Comparison of ENCODE assay signal across 8 cellular contexts in the genomic region with DNA sequence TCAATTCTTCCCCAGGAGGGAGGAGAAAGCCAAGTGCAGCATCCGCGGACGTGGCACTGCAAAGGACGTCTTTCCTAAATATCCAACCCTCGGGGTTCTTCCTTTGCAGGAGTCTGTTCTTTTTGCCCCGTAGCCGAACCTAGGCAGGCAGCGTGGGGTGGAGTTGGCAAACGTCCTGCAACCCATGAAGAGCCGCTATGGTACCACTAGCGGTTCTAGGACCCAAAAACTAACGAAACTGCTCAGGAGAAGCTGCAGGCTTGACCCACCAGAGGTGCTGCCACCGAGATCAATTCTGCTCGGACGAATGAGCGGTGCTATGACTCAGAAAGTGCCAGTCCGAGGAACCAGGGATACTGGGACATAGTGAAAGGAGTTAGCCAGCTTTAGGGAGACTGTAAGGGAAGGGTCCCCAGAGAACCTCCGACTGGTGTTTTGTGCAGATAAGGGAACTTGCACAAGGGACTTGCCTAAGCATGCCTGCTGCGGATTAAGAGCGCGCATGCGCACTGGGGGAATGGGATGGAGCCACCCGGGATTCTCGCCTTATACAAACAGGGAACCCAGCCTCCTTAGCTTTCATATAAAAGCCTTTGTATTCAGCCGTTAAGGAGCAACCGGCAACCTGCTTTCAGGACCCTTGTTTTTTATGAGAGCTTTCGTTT. TPM values are rescaled to one million over a fixed set of nuclear protein-coding genes. Genes with fewer than 3 reads are reported as not detected.
DNase-seq lines count a peak whose midpoint lies in the region; ATAC-seq and TF ChIP-seq lines count a peak whose summit lies in the region.

No MANE protein-coding gene starts in this region.

- peak overlapping the region; percentile 69 for H3K4me3 ChIP-seq in AG10803 (ENCODE audit: low read length)

- peak; percentile 92 for DNase-seq in AG10803 (ENCODE audit: low read depth)
- peak; percentile 15 for DNase-seq in HT1080 (ENCODE audit: low read depth)
- peak; percentile 94 for DNase-seq in NOMO-1 treated with dmso at 0.1 percent for 144 hours (lab: John Stamatoyannopoulos, UW; ENCODE audit: unreplicated experiment)
- DNase-seq in activated CD8-positive, alpha-beta memory T cell treated with anti-CD3 and anti-CD28 coated beads, Interleukin-2, amount 50 U/mL, for 1 hour (ENCODE audit: extremely low read depth), result peak; percentile 45
- peak; percentile 66 for DNase-seq in epidermal melanocyte (ENCODE audit: insufficient read length, low spot score)
- DNase-seq in middle frontal gyrus (ENCODE audit: extremely low spot score, low spot score), result peak; percentile 57
- DNase-seq in stimulated activated CD8-positive, alpha-beta memory T cell treated with anti-CD3 and anti-CD28 coated beads, Interleukin-4, amount 100 ng/mL, for 24 hours (ENCODE audit: low read depth), result peak; percentile 67

- peak; percentile 26 for TF ChIP-seq CTCF in AG10803 (conservative IDR thresholded peaks at IDR 0.05; ENCODE audit: low read length)

- peak; percentile 24 for ATAC-seq in GM19452 (IDR thresholded peaks at IDR 0.05; ENCODE audit: unreplicated experiment)

RNA-seq across cellular contexts. Expression of a gene that starts 32.7 kb away (rescaled TPM):
- total RNA-seq in HT1080 (2014; rRNA removed; shearing (Covaris generic)), result 0.23 and 0.59 TPM in 2 replicates
- polyA plus RNA-seq in HT1080 (2015; cell fraction: cytosol; rRNA removed), result 0.15 and 0.24 TPM in 2 replicates
- 0.78 and 1.9 TPM in 2 replicates for polyA plus RNA-seq in HT1080 (2015; cell fraction: nucleus; rRNA removed)

Comparison
In these comparisons a context has a peak if more than half of its experiments do, and no peak if none do; other contexts are left out.
1. Peak in every context shown above with its lines: DNase-seq, ATAC-seq and H3K4me3 ChIP-seq.
2. DNase-seq: peak in every context shown above with its lines; median percentile 94 in NOMO-1 treated with dmso at 0.1 percent for 144 hours; 92 in AG10803; 67 in stimulated activated CD8-positive, alpha-beta memory T cell treated with anti-CD3 and anti-CD28 coated beads, Interleukin-4, amount 100 ng/mL, for 24 hours; 66 in epidermal melanocyte; 57 in middle frontal gyrus; 45 in activated CD8-positive, alpha-beta memory T cell treated with anti-CD3 and anti-CD28 coated beads, Interleukin-2, amount 50 U/mL, for 1 hour; 15 in HT1080.